ENCODE assay signal across 8 cellular contexts in the genomic region with DNA sequence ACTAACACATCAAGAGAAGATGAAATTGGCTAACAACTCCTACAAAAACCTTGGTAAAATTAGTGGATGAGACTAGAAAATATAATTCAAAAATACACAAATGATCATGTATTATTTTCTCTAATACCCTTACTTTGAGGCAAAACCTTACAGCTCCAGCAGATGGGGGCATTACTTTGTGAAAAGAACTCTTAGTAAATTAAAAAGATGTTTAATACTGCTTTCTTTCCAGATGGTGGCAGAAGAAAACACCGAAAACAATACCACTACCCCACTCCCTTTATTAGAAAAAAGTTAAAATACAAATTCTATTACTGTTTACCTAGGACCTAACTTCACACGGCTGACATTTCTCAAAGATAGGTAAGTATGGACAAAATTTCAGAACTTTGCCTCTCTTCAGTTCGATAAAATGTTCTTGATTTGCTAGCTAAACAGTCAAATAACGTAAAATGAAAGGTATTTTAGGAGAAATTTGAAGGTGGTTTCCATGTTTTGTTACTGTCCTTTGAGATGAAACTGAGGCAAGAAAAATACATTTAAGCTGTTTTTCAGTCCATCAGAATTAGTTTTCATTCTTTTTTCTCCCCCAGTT. TPM values are rescaled to one million over a fixed set of nuclear protein-coding genes. Genes with fewer than 3 reads are reported as not detected.
DNase-seq lines count a peak whose midpoint lies in the region; ATAC-seq, FAIRE-seq and TF ChIP-seq lines count a peak whose summit lies in the region.

No MANE protein-coding gene starts in this region.

- no peak overlapping the region for H3K9ac ChIP-seq in KMS-11

- H3K4me3 Mint-ChIP-seq in stimulated activated naive CD8-positive, alpha-beta T cell treated with anti-CD3 and anti-CD28 coated beads, Interleukin-15, amount 100 ng/mL, for 72 hours: no peak overlapping the region

- H4K20me1 ChIP-seq in KMS-11 (ENCODE audit: insufficient read depth): no peaks in the 10 kb centered on the region

- no peak overlapping the region for H3K27ac Mint-ChIP-seq in stimulated activated naive CD8-positive, alpha-beta T cell treated with anti-CD3 and anti-CD28 coated beads, Interleukin-15, amount 100 ng/mL, for 72 hours

- peaks cover 22% of the 10 kb centered on the region for H3K4me1 Mint-ChIP-seq in stimulated activated naive CD8-positive, alpha-beta T cell treated with anti-CD3 and anti-CD28 coated beads, Interleukin-15, amount 100 ng/mL, for 72 hours

- H3K9me3 Mint-ChIP-seq in stimulated activated naive CD8-positive, alpha-beta T cell treated with anti-CD3 and anti-CD28 coated beads, Interleukin-15, amount 100 ng/mL, for 72 hours: no peaks in the 10 kb centered on the region

- no peaks in the 10 kb centered on the region for H3K36me3 ChIP-seq in KMS-11 (ENCODE audit: insufficient read depth)

- peak; percentile 56 for TF ChIP-seq CTCF in KMS-11 (conservative IDR thresholded peaks at IDR 0.05; ENCODE audit: low read depth, low read length)

- peak; percentile 67 for ATAC-seq in stimulated activated naive CD8-positive, alpha-beta T cell treated with anti-CD3 and anti-CD28 coated beads, Interleukin-15, amount 100 ng/mL, for 72 hours
- ATAC-seq in stimulated activated naive CD8-positive, alpha-beta T cell treated with anti-CD3 and anti-CD28 coated beads, Interleukin-15, Interleukin-2, amounts not matched to agents 100 U/mL and 50 U/mL, for 24 hours: no peak
- ATAC-seq in GM21737 (IDR thresholded peaks at IDR 0.05; ENCODE audit: unreplicated experiment): peak; percentile 80

- no peaks in the 10 kb centered on the region for H3K27me3 ChIP-seq in KMS-11 (ENCODE audit: insufficient read depth, low read depth)

- H2AFZ ChIP-seq in KMS-11 (ENCODE audit: low read depth): no peak overlapping the region

- no peaks in the 10 kb centered on the region for H3K79me2 ChIP-seq in KMS-11 (ENCODE audit: insufficient read depth, low read depth)

- peaks cover 9% of the 10 kb centered on the region for H3K4me1 ChIP-seq in KMS-11 (ENCODE audit: low read depth, poor library complexity, severe bottlenecking)

- no peak overlapping the region for H3K4me2 ChIP-seq in KMS-11

- DNase-seq in stimulated activated naive CD8-positive, alpha-beta T cell treated with anti-CD3 and anti-CD28 coated beads, Interleukin-15, amount 100 ng/mL, for 72 hours: peak in 1 of 2 donors; percentile 12
- DNase-seq in stimulated activated naive CD8-positive, alpha-beta T cell treated with anti-CD3 and anti-CD28 coated beads, Interleukin-15, Interleukin-2, amounts not matched to agents 100 U/mL and 50 U/mL, for 24 hours: no peak
- DNase-seq in fibroblast of peridontal ligament (ENCODE audit: extremely low read depth): peak; percentile 81
- peak; percentile 19 for DNase-seq in pulmonary artery endothelial cell (ENCODE audit: low read depth, low spot score)
- no peak for DNase-seq in stimulated activated CD4-positive, alpha-beta T cell treated with anti-CD3 and anti-CD28 coated beads, Interleukin-12 subunit alpha, Interleukin-12 subunit beta, amount 100 ng/mL, for 4 hours

- no peak overlapping the region for H3K4me3 ChIP-seq in KMS-11 (IDR thresholded peaks at IDR 0.05; ENCODE audit: insufficient read depth, low read depth, low read length)

- no peaks in the 10 kb centered on the region for H3K27me3 Mint-ChIP-seq in stimulated activated naive CD8-positive, alpha-beta T cell treated with anti-CD3 and anti-CD28 coated beads, Interleukin-15, amount 100 ng/mL, for 72 hours

- H3K27ac ChIP-seq in KMS-11: no peak overlapping the region

- FAIRE-seq in TTC549 (lab: Jason Lieb, UNC): peak; percentile 98

RNA-seq across cellular contexts. Expression of a gene that starts 30.6 kb away (rescaled TPM):
- total RNA-seq in pulmonary artery endothelial cell: 25.9 and 51.6 TPM in 2 replicates

RNA-seq across cellular contexts. Expression of a gene that starts 31.0 kb away (rescaled TPM):
- 7.3 and 13.0 TPM in 2 replicates for total RNA-seq in pulmonary artery endothelial cell

Comparison
In these comparisons a context has a peak if more than half of its experiments do, and no peak if none do; other contexts are left out.
1. DNase-seq: peak in fibroblast of peridontal ligament (single experiment) and pulmonary artery endothelial cell (single experiment); none in stimulated activated naive CD8-positive, alpha-beta T cell treated with anti-CD3 and anti-CD28 coated beads, Interleukin-15, Interleukin-2, amounts not matched to agents 100 U/mL and 50 U/mL, for 24 hours (single experiment) and stimulated activated CD4-positive, alpha-beta T cell treated with anti-CD3 and anti-CD28 coated beads, Interleukin-12 subunit alpha, Interleukin-12 subunit beta, amount 100 ng/mL, for 4 hours (single experiment).